ENCODE assay signal across 34 cellular contexts in the genomic region with DNA sequence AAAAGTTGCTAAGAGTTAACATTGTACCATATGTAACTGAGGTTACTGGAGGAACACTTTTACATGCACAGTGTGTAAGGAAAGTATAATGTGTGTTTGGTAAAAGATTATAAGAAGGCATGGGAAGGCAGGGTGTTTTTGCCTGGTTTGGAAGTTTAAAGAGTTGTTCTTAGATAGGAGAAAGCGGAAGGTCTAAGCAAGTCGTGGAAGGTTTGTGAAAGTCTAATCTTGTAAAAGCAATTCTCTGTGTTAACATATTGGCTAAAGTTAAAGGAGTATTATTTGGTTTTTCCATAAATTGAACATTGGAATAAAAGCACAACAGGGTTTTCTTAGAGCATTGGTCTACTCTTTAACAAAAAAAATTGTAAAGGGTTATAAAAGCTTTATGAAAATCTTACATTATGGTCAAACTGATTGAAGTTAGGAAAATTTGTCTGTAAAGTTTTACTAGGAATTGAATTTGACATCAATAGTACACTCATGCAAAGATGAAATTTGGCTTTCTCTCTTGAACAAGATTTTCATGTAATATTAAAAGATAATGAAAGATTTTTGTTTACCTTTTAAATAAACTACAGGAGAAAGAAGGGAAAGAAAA. TPM values are rescaled to one million over a fixed set of nuclear protein-coding genes. Genes with fewer than 3 reads are reported as not detected.
"Had no signal": no experiment of that assay in that cellular context is flagged by ENCODE, and none has a peak within 500 bp of the region (broad histone marks: within the 10 kb centered on the region; RNA-seq: fewer than 3 reads in every experiment).

No MANE protein-coding gene starts in this region.

- ATAC-seq: activated CD4-positive, CD25-positive, alpha-beta regulatory T cell treated with anti-CD3 and anti-CD28 coated beads, Interleukin-2, amount 50 U/mL, for 24 hours; activated CD8-positive, alpha-beta T cell treated with anti-CD3 and anti-CD28 coated beads for 36 hours; activated T-cell treated with anti-CD3 and anti-CD28 coated beads, Interleukin-2, amount 50 U/mL, for 4 hours; activated T-helper 17 cell treated with anti-CD3 and anti-CD28 coated beads, Interleukin-2, amount 50 U/mL, for 72 hours; gastroesophageal sphincter; T-helper 17 cell had no signal

- FAIRE-seq: astrocyte, bronchial epithelial cell, colon, endometrium, endothelial cell of umbilical vein had no signal

- H3K9me3 ChIP-seq: esophagus squamous epithelium, gastroesophageal sphincter had no signal

- H3K27ac Mint-ChIP-seq: activated B cell treated with CpG ODN at 0.5 μM for 24 hours; activated CD8-positive, alpha-beta T cell treated with anti-CD3 and anti-CD28 coated beads for 36 hours; activated naive CD8-positive, alpha-beta T cell; activated T-helper 17 cell treated with anti-CD3 and anti-CD28 coated beads, Interleukin-2, amount 50 U/mL, for 72 hours; T-helper 17 cell; T-helper 2 cell treated with Interferon-gamma antibody and Interleukin-4, amounts not matched to agents 5 μg/mL and 100 μg/mL, for 36 hours had no signal

- H3K27me3 Mint-ChIP-seq: activated naive CD8-positive, alpha-beta T cell had no signal

- H3K4me1 Mint-ChIP-seq: activated T-helper 17 cell treated with anti-CD3 and anti-CD28 coated beads, Interleukin-2, amount 50 U/mL, for 72 hours had no signal

- DNase-seq: activated B cell treated with CpG ODN at 0.5 μM for 24 hours; activated CD4-positive, alpha-beta T cell treated with anti-CD3 and anti-CD28 coated beads for 48 hours; activated CD4-positive, alpha-beta T cell treated with anti-CD3 and anti-CD28 coated beads, Interleukin-2, amount 50 U/mL, for 1 hour; activated CD4-positive, alpha-beta T cell treated with anti-CD3 and anti-CD28 coated beads, Interleukin-2, amount 50 U/mL, for 48 hours; activated CD8-positive, alpha-beta memory T cell treated with anti-CD3 and anti-CD28 coated beads for 24 hours; activated CD8-positive, alpha-beta T cell treated with anti-CD3 and anti-CD28 coated beads for 36 hours; activated effector memory CD4-positive, alpha-beta T cell treated with Interleukin-2 at 50 U/mL for 16 hours; activated gamma-delta T cell treated with Interleukin-2 at 50 U/mL for 16 hours; activated naive CD4-positive, alpha-beta T cell treated with anti-CD3 and anti-CD28 coated beads, Interleukin-2, amount 50 U/mL, for 16 hours; activated naive CD4-positive, alpha-beta T cell treated with Interleukin-2 at 50 U/mL for 16 hours; activated T-cell treated with anti-CD3 and anti-CD28 coated beads, Interleukin-2, amount 50 U/mL, for 4 hours; amniotic stem cell; anterior cingulate cortex; brain microvascular endothelial cell; cortex of kidney; dermis blood vessel endothelial cell; effector CD4-positive, alpha-beta T cell; esophagus squamous epithelium; foreskin melanocyte; T-helper 1 cell; T-helper 17 cell; T1000; WERI-Rb-1 had no signal

- H3K4me3 Mint-ChIP-seq: activated B cell treated with CpG ODN at 0.5 μM for 24 hours; activated CD8-positive, alpha-beta T cell treated with anti-CD3 and anti-CD28 coated beads for 36 hours; activated naive CD8-positive, alpha-beta T cell; activated T-cell treated with anti-CD3 and anti-CD28 coated beads, Interleukin-2, amount 50 U/mL, for 4 hours; activated T-helper 17 cell treated with anti-CD3 and anti-CD28 coated beads, Interleukin-2, amount 50 U/mL, for 72 hours; T-helper 17 cell; T-helper 2 cell treated with Interferon-gamma antibody and Interleukin-4, amounts not matched to agents 5 μg/mL and 100 μg/mL, for 36 hours had no signal

- H3K27me3 ChIP-seq: brain microvascular endothelial cell, esophagus squamous epithelium, gastroesophageal sphincter had no signal

- H3K4me3 ChIP-seq: esophagus squamous epithelium, gastroesophageal sphincter had no signal

- H3K27ac ChIP-seq: brain microvascular endothelial cell, epithelial cell of prostate, esophagus squamous epithelium, gastroesophageal sphincter, WERI-Rb-1 had no signal

- H3K36me3 ChIP-seq: brain microvascular endothelial cell, esophagus squamous epithelium, gastroesophageal sphincter, WERI-Rb-1 had no signal

- H3K36me3 Mint-ChIP-seq: activated naive CD8-positive, alpha-beta T cell had no signal

- H3K9me3 Mint-ChIP-seq: activated B cell treated with CpG ODN at 0.5 μM for 24 hours; activated T-helper 17 cell treated with anti-CD3 and anti-CD28 coated beads, Interleukin-2, amount 50 U/mL, for 72 hours had no signal

RNA-seq across cellular contexts. Expression of a gene that starts 9.7 kb away (rescaled TPM):
- total RNA-seq: activated B cell treated with CpG ODN at 0.5 μM for 24 hours; activated T-helper 17 cell treated with anti-CD3 and anti-CD28 coated beads, Interleukin-2, amount 50 U/mL, for 72 hours had no signal
